In genomic region chr11:57324886-57325734, GRCh38 we compare ENCODE assay signal across 8 cellular contexts. TPM values are rescaled to one million over a fixed set of nuclear protein-coding genes. Genes with fewer than 3 reads are reported as not detected.
A peak's percentile ranks its signal among the peaks of the same experiment; 100 is the strongest.
DNase-seq lines count a peak whose midpoint lies in the region; ATAC-seq lines count a peak whose summit lies in the region.

TNKS1BP1 (minus strand) TSS chr11:57324952; CDS start chr11:57321885, 3,067 bp downstream.

- no peaks in the 10 kb centered on the region for H3K27me3 ChIP-seq in effector memory CD4-positive, alpha-beta T cell (replicated peaks; ENCODE audit: control insufficient read depth, insufficient read depth, low read length, poor library complexity, severe bottlenecking)

- H3K36me3 ChIP-seq in effector memory CD4-positive, alpha-beta T cell (ENCODE audit: control insufficient read depth, insufficient read depth, low read length), result peaks cover 32% of the 10 kb centered on the region

- peak; percentile 96 for DNase-seq in COLO668 (lab: John Stamatoyannopoulos, UW; ENCODE audit: unreplicated experiment)
- DNase-seq in HS-5 (ENCODE audit: low read depth), result peak; percentile 70
- DNase-seq in NOMO-1 (lab: John Stamatoyannopoulos, UW; ENCODE audit: unreplicated experiment in 2 of 2), result peak; percentile 92 to 93
- DNase-seq in activated CD8-positive, alpha-beta memory T cell treated with anti-CD3 and anti-CD28 coated beads for 4 hours (ENCODE audit: low read depth in 2 of 2), result peak; percentile 88 to 90
- peak; percentile 79 to 87 (median 83) for DNase-seq in effector memory CD4-positive, alpha-beta T cell
- DNase-seq in lung microvascular endothelial cell (ENCODE audit: low read depth in 2 of 2), result peak; percentile 97
- peak; percentile 84 to 92 (median 90) for DNase-seq in stimulated activated CD4-positive, alpha-beta T cell treated with anti-CD3 and anti-CD28 coated beads, TNF-alpha, amount 100 ng/mL, for 4 hours (ENCODE audit: low read depth in 3 of 3)

- peaks cover 16% of the 10 kb centered on the region for H3K4me1 ChIP-seq in effector memory CD4-positive, alpha-beta T cell (ENCODE audit: control insufficient read depth, insufficient read depth, low read length, poor library complexity, severe bottlenecking)

- H3K9me3 ChIP-seq in effector memory CD4-positive, alpha-beta T cell (ENCODE audit: control insufficient read depth, low read length), result no peaks in the 10 kb centered on the region

- ATAC-seq in GM19468 (IDR thresholded peaks at IDR 0.05; ENCODE audit: extremely low read depth, unreplicated experiment), result peak; percentile 90

- peak within 1 kb of the TSS; percentile 69 for H3K27ac ChIP-seq in effector memory CD4-positive, alpha-beta T cell (ENCODE audit: insufficient read depth, low read length, poor library complexity, severe bottlenecking)

- peak within 1 kb of the TSS; percentile 71 for H3K4me3 ChIP-seq in effector memory CD4-positive, alpha-beta T cell (ENCODE audit: insufficient read depth, low read depth, low read length, poor library complexity, severe bottlenecking)

RNA-seq across cellular contexts. Expression of gene TNKS1BP1, which starts in this region (rescaled TPM):
- 39.2 and 44.6 TPM in 2 replicates for total RNA-seq in lung microvascular endothelial cell

Comparison
In these comparisons a context has a peak if more than half of its experiments do, and no peak if none do; other contexts are left out.
1. Peak in every context shown above with its lines: DNase-seq, ATAC-seq, H3K4me3 ChIP-seq and H3K27ac ChIP-seq.